ENCODE assay signal across 2 cellular contexts in genomic region chr12:15829255-15829654, GRCh38.
TF ChIP-seq lines count a peak whose summit lies in the region.

No MANE protein-coding gene starts in this region.

TF ChIP-seq in SK-N-SH, 30 proteins besides CTCF, POLR2A, EP300 and RAD21 (continued from another document):
- TF ChIP-seq USF1 (IDR thresholded peaks at IDR 0.05; ENCODE audit: borderline replicate concordance, low read depth) (no peak), FOSL2 (IDR thresholded peaks at IDR 0.05; ENCODE audit: borderline replicate concordance, low read depth) (no peak), MEF2A (IDR thresholded peaks at IDR 0.05; ENCODE audit: borderline replicate concordance, low read depth) (no peak), RFX5 (IDR thresholded peaks at IDR 0.05; ENCODE audit: low read length) (no peak), CHD2 (IDR thresholded peaks at IDR 0.05; ENCODE audit: low read length, partially characterized antibody) (no peak), POLR2AphosphoS5 (IDR thresholded peaks at IDR 0.05; ENCODE audit: low read depth, low read length) (no peak), GABPA (IDR thresholded peaks at IDR 0.05; ENCODE audit: low read depth) (no peak), RXRA (IDR thresholded peaks at IDR 0.05; ENCODE audit: borderline replicate concordance, low read depth) (no peak), TCF12 (IDR thresholded peaks at IDR 0.05) (no peak)

TF ChIP-seq in SK-N-SH treated with all-trans-retinoic acid at 6 μM for 48 hours, 23 proteins besides CTCF, POLR2A, EP300 and RAD21:
- TF ChIP-seq, protein P1, sequence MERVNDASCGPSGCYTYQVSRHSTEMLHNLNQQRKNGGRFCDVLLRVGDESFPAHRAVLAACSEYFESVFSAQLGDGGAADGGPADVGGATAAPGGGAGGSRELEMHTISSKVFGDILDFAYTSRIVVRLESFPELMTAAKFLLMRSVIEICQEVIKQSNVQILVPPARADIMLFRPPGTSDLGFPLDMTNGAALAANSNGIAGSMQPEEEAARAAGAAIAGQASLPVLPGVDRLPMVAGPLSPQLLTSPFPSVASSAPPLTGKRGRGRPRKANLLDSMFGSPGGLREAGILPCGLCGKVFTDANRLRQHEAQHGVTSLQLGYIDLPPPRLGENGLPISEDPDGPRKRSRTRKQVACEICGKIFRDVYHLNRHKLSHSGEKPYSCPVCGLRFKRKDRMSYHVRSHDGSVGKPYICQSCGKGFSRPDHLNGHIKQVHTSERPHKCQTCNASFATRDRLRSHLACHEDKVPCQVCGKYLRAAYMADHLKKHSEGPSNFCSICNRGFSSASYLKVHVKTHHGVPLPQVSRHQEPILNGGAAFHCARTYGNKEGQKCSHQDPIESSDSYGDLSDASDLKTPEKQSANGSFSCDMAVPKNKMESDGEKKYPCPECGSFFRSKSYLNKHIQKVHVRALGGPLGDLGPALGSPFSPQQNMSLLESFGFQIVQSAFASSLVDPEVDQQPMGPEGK (CRISPR knock-in tag; IDR thresholded peaks at IDR 0.05; ENCODE audit: borderline replicate concordance): no peak
- TF ChIP-seq SNAI2 (CRISPR knock-in tag; IDR thresholded peaks at IDR 0.05) (no peak), RARB (CRISPR knock-in tag; IDR thresholded peaks at IDR 0.05) (no peak)
- TF ChIP-seq, protein P2, sequence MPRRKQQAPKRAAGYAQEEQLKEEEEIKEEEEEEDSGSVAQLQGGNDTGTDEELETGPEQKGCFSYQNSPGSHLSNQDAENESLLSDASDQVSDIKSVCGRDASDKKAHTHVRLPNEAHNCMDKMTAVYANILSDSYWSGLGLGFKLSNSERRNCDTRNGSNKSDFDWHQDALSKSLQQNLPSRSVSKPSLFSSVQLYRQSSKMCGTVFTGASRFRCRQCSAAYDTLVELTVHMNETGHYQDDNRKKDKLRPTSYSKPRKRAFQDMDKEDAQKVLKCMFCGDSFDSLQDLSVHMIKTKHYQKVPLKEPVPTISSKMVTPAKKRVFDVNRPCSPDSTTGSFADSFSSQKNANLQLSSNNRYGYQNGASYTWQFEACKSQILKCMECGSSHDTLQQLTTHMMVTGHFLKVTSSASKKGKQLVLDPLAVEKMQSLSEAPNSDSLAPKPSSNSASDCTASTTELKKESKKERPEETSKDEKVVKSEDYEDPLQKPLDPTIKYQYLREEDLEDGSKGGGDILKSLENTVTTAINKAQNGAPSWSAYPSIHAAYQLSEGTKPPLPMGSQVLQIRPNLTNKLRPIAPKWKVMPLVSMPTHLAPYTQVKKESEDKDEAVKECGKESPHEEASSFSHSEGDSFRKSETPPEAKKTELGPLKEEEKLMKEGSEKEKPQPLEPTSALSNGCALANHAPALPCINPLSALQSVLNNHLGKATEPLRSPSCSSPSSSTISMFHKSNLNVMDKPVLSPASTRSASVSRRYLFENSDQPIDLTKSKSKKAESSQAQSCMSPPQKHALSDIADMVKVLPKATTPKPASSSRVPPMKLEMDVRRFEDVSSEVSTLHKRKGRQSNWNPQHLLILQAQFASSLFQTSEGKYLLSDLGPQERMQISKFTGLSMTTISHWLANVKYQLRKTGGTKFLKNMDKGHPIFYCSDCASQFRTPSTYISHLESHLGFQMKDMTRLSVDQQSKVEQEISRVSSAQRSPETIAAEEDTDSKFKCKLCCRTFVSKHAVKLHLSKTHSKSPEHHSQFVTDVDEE (CRISPR knock-in tag; IDR thresholded peaks at IDR 0.05): no peak
